24 cellular contexts compared by ENCODE assay signal in the genomic region with DNA sequence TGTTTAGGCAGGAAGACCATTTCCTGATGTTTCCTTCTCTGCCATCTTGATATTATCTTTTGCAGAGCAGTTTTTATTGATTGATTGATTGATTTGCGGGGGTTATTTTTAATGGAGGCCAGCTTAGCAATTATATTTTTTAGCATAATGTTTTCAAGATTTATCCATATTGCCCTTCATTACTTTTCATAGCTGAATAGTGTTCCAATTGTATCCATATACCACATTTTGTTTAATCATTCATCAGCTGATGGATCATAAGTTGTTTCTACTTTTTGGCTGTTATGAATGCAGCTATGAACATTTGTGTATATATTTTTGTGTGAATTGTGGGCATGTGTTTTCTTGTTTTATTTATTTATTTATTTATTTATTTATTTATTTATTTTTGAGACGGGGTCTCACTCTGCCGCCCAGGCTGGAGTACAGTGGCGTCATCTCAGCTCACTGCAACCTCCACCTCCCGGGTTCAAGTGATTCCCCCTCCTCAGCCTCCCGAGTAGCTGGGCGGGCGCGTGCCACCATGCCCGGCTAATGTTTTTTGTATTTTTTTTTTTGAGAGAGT. TPM values are rescaled to one million over a fixed set of nuclear protein-coding genes. Genes with fewer than 3 reads are reported as not detected.
DNase-seq lines count a peak whose midpoint lies in the region; ATAC-seq, FAIRE-seq and TF ChIP-seq lines count a peak whose summit lies in the region.
"Had no signal": no experiment of that assay in that cellular context is flagged by ENCODE, and none has a peak within 500 bp of the region (broad histone marks: within the 10 kb centered on the region; RNA-seq: fewer than 3 reads in every experiment).

No MANE protein-coding gene starts in this region.

- H3K27me3 Mint-ChIP-seq in activated naive CD4-positive, alpha-beta T cell treated with anti-CD3 and anti-CD28 coated beads, Interleukin-2, amount 50 U/mL, for 24 hours, result no peaks in the 10 kb centered on the region
- peaks cover 21% of the 10 kb centered on the region for H3K27me3 Mint-ChIP-seq in activated naive CD4-positive, alpha-beta T cell treated with anti-CD3 and anti-CD28 coated beads, Interleukin-2, amount 10 ng/mL, durations not matched to agents 7 days and 5 days
- H3K27me3 Mint-ChIP-seq: CD4-positive, alpha-beta T cell had no signal

- no peak for TF ChIP-seq CTCF in K562 (IDR thresholded peaks at IDR 0.05 in 2 of 3, conservative IDR thresholded peaks at IDR 0.05 in 1 of 3; ENCODE audit: insufficient read depth in 2 of 3, low read depth in 1 of 3, low read length in 3 of 3)

- CTCF ChIA-PET in activated naive CD4-positive, alpha-beta T cell treated with anti-CD3 and anti-CD28 coated beads, Interleukin-2, amount 10 ng/mL, durations not matched to agents 7 days and 5 days (lab: Charles Lee), result interaction anchor here (0.7 kb wide), 2 partner anchors 9 to 20 kb away, joined by 3 read pairs; no protein-coding TSS in a partner anchor
- CTCF ChIA-PET in K562 (lab: Yijun Ruan, JAX; ENCODE audit: low intra/inter-chr PET ratio), result no interaction called here

- H3K36me3 ChIP-seq in HUES6 (ENCODE audit: control insufficient read depth, insufficient read depth, low read length) (no peaks in the 10 kb centered on the region), K562 (ENCODE audit: control insufficient read depth, insufficient read depth, low read length) (no peaks in the 10 kb centered on the region)
- H3K36me3 ChIP-seq: BE2C; BLaER1 treated with 17β-estradiol and CSF1 and Interleukin-3, amounts not matched to agents 10 nM and 100 nM; HAP-1 had no signal

- 75% methylated on average over 7 of the region's 10 CpGs for WGBS in K562 (ENCODE audit: insufficient coverage, low coverage, missing lambda C conversion rate)

- DNase-seq in activated naive CD4-positive, alpha-beta T cell treated with anti-CD3 and anti-CD28 coated beads, Interleukin-2, amount 10 ng/mL, durations not matched to agents 7 days and 5 days, result no peak
- DNase-seq in K562 (ENCODE audit: extremely low read depth in 1 of 4, low spot score in 3 of 4), result no peak
- DNase-seq: ACHN; AML-193; CD4-positive, alpha-beta T cell; CD8-positive, alpha-beta memory T cell; DMS 273 treated with DMSO at 0.1 percent for 48 hours; DMS79; EL; GDM1; GOT3 had no signal

- intact Hi-C loops in K562 (cut with micrococcal nuclease), result no loop called here

- POLR2A ChIA-PET in K562 (lab: Yijun Ruan, JAX), result interaction anchor here (0.6 to 1.9 kb wide), 4 partner anchors 8 to 22 kb away, joined by 3 to 10 read pairs (median 6); no protein-coding TSS in a partner anchor

- H3K4me2 ChIP-seq in K562 (ENCODE audit: insufficient read depth, low read length), result no peak overlapping the region

- H3K79me2 ChIP-seq in K562 (ENCODE audit: control insufficient read depth, insufficient read depth, low read length), result no peaks in the 10 kb centered on the region

- no TSS peak for BruUV-seq in K562 (replicated peaks; lab: Mats Ljungman, UMichigan)

- no peak for FAIRE-seq in K562 (lab: Jason Lieb, UNC)
- FAIRE-seq: A204.1, D721Med, GM12878, H54 had no signal

- H3K9ac ChIP-seq in HUES6 (ENCODE audit: low read length), result no peak overlapping the region
- no peak overlapping the region for H3K9ac ChIP-seq in K562 (ENCODE audit: insufficient read depth in 1 of 2, low read depth in 2 of 2, low read length in 2 of 2)
- H3K9ac ChIP-seq: BLaER1 treated with 17β-estradiol and CSF1 and Interleukin-3, amounts not matched to agents 10 nM and 100 nM had no signal

- H3K9me3 Mint-ChIP-seq in activated naive CD4-positive, alpha-beta T cell treated with anti-CD3 and anti-CD28 coated beads, Interleukin-2, amount 50 U/mL, for 24 hours, result no peaks in the 10 kb centered on the region
- H3K9me3 Mint-ChIP-seq in activated naive CD4-positive, alpha-beta T cell treated with anti-CD3 and anti-CD28 coated beads, Interleukin-2, amount 10 ng/mL, durations not matched to agents 7 days and 5 days, result no peaks in the 10 kb centered on the region
- H3K9me3 Mint-ChIP-seq: CD14-positive monocyte; CD4-positive, alpha-beta T cell; CD8-positive, alpha-beta memory T cell had no signal

- no peaks in the 10 kb centered on the region for H3K9me1 ChIP-seq in K562 (ENCODE audit: control insufficient read depth, insufficient read depth, low read length)

- peaks cover 22% of the 10 kb centered on the region for H3K4me1 Mint-ChIP-seq in activated naive CD4-positive, alpha-beta T cell treated with anti-CD3 and anti-CD28 coated beads, Interleukin-2, amount 50 U/mL, for 24 hours
- H3K4me1 Mint-ChIP-seq in activated naive CD4-positive, alpha-beta T cell treated with anti-CD3 and anti-CD28 coated beads, Interleukin-2, amount 10 ng/mL, durations not matched to agents 7 days and 5 days, result peaks cover 25% of the 10 kb centered on the region

- H2AFZ ChIP-seq in K562 (ENCODE audit: low read depth, low read length), result no peak overlapping the region

- no peak overlapping the region for H3K4me3 Mint-ChIP-seq in activated naive CD4-positive, alpha-beta T cell treated with anti-CD3 and anti-CD28 coated beads, Interleukin-2, amount 50 U/mL, for 24 hours
- H3K4me3 Mint-ChIP-seq in activated naive CD4-positive, alpha-beta T cell treated with anti-CD3 and anti-CD28 coated beads, Interleukin-2, amount 10 ng/mL, durations not matched to agents 7 days and 5 days, result no peak overlapping the region
- H3K4me3 Mint-ChIP-seq: CD14-positive monocyte; CD4-positive, alpha-beta T cell; CD8-positive, alpha-beta memory T cell had no signal

- H3K27ac ChIP-seq in HUES6 (ENCODE audit: low read depth, low read length), result peak overlapping the region; percentile 81; the same call in 1 of the 2 replicates
- peak overlapping the region; percentile 32; the same call in 1 of the 3 replicates for H3K27ac ChIP-seq in K562 (ENCODE audit: extremely low read depth, low read depth, low read length)
- H3K27ac ChIP-seq: 22Rv1 had no signal

- no peaks in the 10 kb centered on the region for H4K20me1 ChIP-seq in K562 (replicated peaks; ENCODE audit: control insufficient read depth, insufficient read depth, low read length)
- H4K20me1 ChIP-seq: BLaER1 treated with 17β-estradiol and CSF1 and Interleukin-3, amounts not matched to agents 10 nM and 100 nM had no signal

- in situ Hi-C loops in K562 (cut with MboI), result no loop called here

- no peak overlapping the region for H3K4me3 ChIP-seq in HUES6 (ENCODE audit: low read depth, low read length)
- H3K4me3 ChIP-seq in K562, result no peak overlapping the region
- H3K4me3 ChIP-seq: BLaER1 treated with 17β-estradiol and CSF1 and Interleukin-3, amounts not matched to agents 10 nM and 100 nM; GM12878; HAP-1 had no signal

- TF ChIP-seq POLR2A in K562 (conservative IDR thresholded peaks at IDR 0.05), result no peak

- peak overlapping the region; percentile 68 for H3K27ac Mint-ChIP-seq in activated naive CD4-positive, alpha-beta T cell treated with anti-CD3 and anti-CD28 coated beads, Interleukin-2, amount 50 U/mL, for 24 hours
- no peak overlapping the region for H3K27ac Mint-ChIP-seq in activated naive CD4-positive, alpha-beta T cell treated with anti-CD3 and anti-CD28 coated beads, Interleukin-2, amount 10 ng/mL, durations not matched to agents 7 days and 5 days
- H3K27ac Mint-ChIP-seq: CD14-positive monocyte; CD4-positive, alpha-beta T cell had no signal

- H3K4me1 ChIP-seq in HUES6 (ENCODE audit: control insufficient read depth, insufficient read depth, low read length) (peaks cover 39% of the 10 kb centered on the region), K562 (replicated peaks in 1 of 2; ENCODE audit: control insufficient read depth in 2 of 2, insufficient read depth in 2 of 2, low read length in 2 of 2) (peaks cover 35 to 40% of the 10 kb centered on the region in 2 experiments)
- H3K4me1 ChIP-seq: BE2C had no signal

- H3K36me3 Mint-ChIP-seq in activated naive CD4-positive, alpha-beta T cell treated with anti-CD3 and anti-CD28 coated beads, Interleukin-2, amount 50 U/mL, for 24 hours, result no peaks in the 10 kb centered on the region
- H3K36me3 Mint-ChIP-seq in activated naive CD4-positive, alpha-beta T cell treated with anti-CD3 and anti-CD28 coated beads, Interleukin-2, amount 10 ng/mL, durations not matched to agents 7 days and 5 days, result no peaks in the 10 kb centered on the region
- H3K36me3 Mint-ChIP-seq: CD14-positive monocyte; CD8-positive, alpha-beta memory T cell had no signal

- ATAC-seq in K562 (no peak), HG03159 (IDR thresholded peaks at IDR 0.05; ENCODE audit: unreplicated experiment) (no peak), GM21447 (IDR thresholded peaks at IDR 0.05; ENCODE audit: unreplicated experiment) (no peak)
- ATAC-seq: GM12878 had no signal

- H3K27me3 ChIP-seq in HUES6 (ENCODE audit: control insufficient read depth, insufficient read depth, low read length) (no peaks in the 10 kb centered on the region), K562 (ENCODE audit: control insufficient read depth in 2 of 2, insufficient read depth in 2 of 2, low read length in 2 of 2) (no peaks in the 10 kb centered on the region)
- H3K27me3 ChIP-seq: BE2C; BLaER1 treated with 17β-estradiol and CSF1 and Interleukin-3, amounts not matched to agents 10 nM and 100 nM had no signal

- no peak for TF ChIP-seq RAD21 in K562 (CRISPR knock-in tag; conservative IDR thresholded peaks at IDR 0.05 in 1 of 2, IDR thresholded peaks at IDR 0.05 in 1 of 2)

- no peaks in the 10 kb centered on the region for H3K9me3 ChIP-seq in HUES6 (ENCODE audit: control insufficient read depth, insufficient read depth, low read depth, low read length)
- no peaks in the 10 kb centered on the region for H3K9me3 ChIP-seq in K562 (replicated peaks; ENCODE audit: control insufficient read depth, insufficient read depth, low read depth, low read length)
- H3K9me3 ChIP-seq: BE2C; BLaER1 treated with 17β-estradiol and CSF1 and Interleukin-3, amounts not matched to agents 10 nM and 100 nM; HAP-1 had no signal

- TF ChIP-seq EP300 in K562 (IDR thresholded peaks at IDR 0.05; ENCODE audit: low read length), result no peak

RNA-seq across cellular contexts. Expression of a gene that starts 20.9 kb away (rescaled TPM):
- 52.9 and 97.1 TPM in 2 replicates for total RNA-seq in K562 (2011; cell fraction: chromatin; rRNA removed; ENCODE audit: low replicate concordance)
- 37.2 and 37.4 TPM in 2 replicates for total RNA-seq in K562 (2011; cell fraction: nucleolus; rRNA removed)
- 55.9 and 83.7 TPM in 2 replicates for total RNA-seq in K562 (2011; cell fraction: nucleoplasm; rRNA removed)
- total RNA-seq in K562 (2014; rRNA removed) (12.8 and 14.5 TPM in 2 replicates), K562 (2014; rRNA removed; fragmentation: Illumina TruSeq; extraction: Trizol) (28.4 and 34.6 TPM in 2 replicates), K562 (2015; rRNA removed; fragmentation: Illumina TruSeq; extraction: Trizol) (20.9 and 21.6 TPM in 2 replicates), K562 (2021) (39.9 and 47.9 TPM in 2 replicates)
- polyA plus RNA-seq in K562 (2011; rRNA removed) (28.7 and 29.3 TPM in 2 replicates), K562 (2014; fragmentation: Illumina TruSeq; extraction: Trizol) (35.3 and 35.6 TPM in 2 replicates), K562 (2014; fragmentation: Nextera tagmentation; extraction: Ambion mirVana) (10 to 100 TPM in 1 of 2 experiments, 1 to 10 TPM in 1; 8.5 to 10.9 TPM), K562 (2014; rRNA removed) (16.9 and 19.1 TPM in 2 replicates)
- polyA plus RNA-seq in K562 (2011; cell fraction: cytosol; rRNA removed), result 14.3 and 23.5 TPM in 2 replicates
- 28.5 and 38.9 TPM in 2 replicates for polyA plus RNA-seq in K562 (2011; cell fraction: nucleus; rRNA removed)
- polyA plus RNA-seq in K562 (2012), result 21.9 and 22.8 TPM in 2 replicates
- 34.1 and 35.8 TPM in 2 replicates for polyA minus RNA-seq in K562 (2011; rRNA and poly(A)+ RNA removed)
- polyA minus RNA-seq in K562 (2011; cell fraction: cytosol; rRNA and poly(A)+ RNA removed), result 22.5 and 26.1 TPM in 2 replicates
- 12.4 and 24.8 TPM in 2 replicates for polyA minus RNA-seq in K562 (2011; cell fraction: nucleus; rRNA and poly(A)+ RNA removed)
